ENCODE assay signal across 19 cellular contexts in the genomic region with DNA sequence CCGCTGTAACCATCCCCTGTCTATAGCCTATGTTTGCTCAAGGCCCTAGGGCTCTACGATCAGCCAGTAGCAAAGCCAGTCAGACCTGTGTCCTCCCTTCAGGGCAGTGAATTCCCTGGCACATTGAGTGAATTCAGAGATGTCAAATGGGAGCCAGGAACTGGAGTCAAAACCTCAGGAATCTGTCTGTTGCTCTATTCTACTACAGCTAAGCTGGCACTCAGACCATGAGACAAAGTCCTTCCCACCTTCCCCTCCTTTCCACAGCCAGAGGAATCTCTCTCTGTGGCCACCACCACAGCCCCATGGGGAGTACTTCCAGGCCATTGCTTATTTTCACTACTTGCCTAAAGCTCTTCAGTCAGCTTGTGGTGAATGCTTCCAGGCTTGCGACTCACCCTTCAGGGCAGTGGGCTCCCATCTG.
DNase-seq lines count a peak whose midpoint lies in the region; ATAC-seq and TF ChIP-seq lines count a peak whose summit lies in the region.
"Had no signal": no experiment of that assay in that cellular context is flagged by ENCODE, and none has a peak within 500 bp of the region (broad histone marks: within the 10 kb centered on the region; RNA-seq: fewer than 3 reads in every experiment).

No MANE protein-coding gene starts in this region.

- H2BK120ac ChIP-seq in IMR-90 (ENCODE audit: low read depth, low read length) = peak overlapping the region; percentile 42; the same call in 1 of the 2 replicates
- no peak overlapping the region for H2BK120ac ChIP-seq in mesenchymal stem cell (ENCODE audit: low read depth, low read length)

- peak overlapping the region in 1 of 2 experiments; percentile 29 for H2BK12ac ChIP-seq in mesenchymal stem cell (ENCODE audit: low read length in 2 of 2)

- H3K4me1 ChIP-seq in IMR-90 (ENCODE audit: control insufficient read depth, insufficient read depth, low read length) = peaks cover 7% of the 10 kb centered on the region
- H3K4me1 ChIP-seq in mesenchymal stem cell (ENCODE audit: control insufficient read depth, insufficient read depth, low read depth, low read length) = peaks cover 8% of the 10 kb centered on the region
- H3K4me1 ChIP-seq: body of pancreas had no signal

- H3K79me1 ChIP-seq in IMR-90 (ENCODE audit: low read depth in 1 of 2, low read length in 2 of 2) = peaks cover 0 to 4% of the 10 kb centered on the region in 2 experiments; a peak in 1 of 4 replicates
- peaks cover 3% of the 10 kb centered on the region for H3K79me1 ChIP-seq in mesenchymal stem cell (replicated peaks; ENCODE audit: low read length, poor library complexity, severe bottlenecking)

- H2AK5ac ChIP-seq in IMR-90 (ENCODE audit: low read depth, low read length) (peak overlapping the region; percentile 26; the same call in 1 of the 2 replicates), mesenchymal stem cell (ENCODE audit: low read length, severe bottlenecking) (peak overlapping the region; percentile 47)

- in situ Hi-C loops in IMR-90 (cut with MboI; ENCODE audit: low sequenced_read_pairs) = no loop called here

- peak; percentile 20 for DNase-seq in AG20443 (ENCODE audit: low spot score)
- DNase-seq in IMR-90 = peak; percentile 75
- DNase-seq in choroid plexus epithelial cell (ENCODE audit: low read depth) = peak; percentile 41
- DNase-seq in mesenchymal stem cell = peak; percentile 78
- DNase-seq in DMS79 (lab: John Stamatoyannopoulos, UW) = no peak
- no peak for DNase-seq in activated T-helper 1 cell treated with anti-CD3 and anti-CD28 coated beads, Interleukin-12 subunit alpha, Interleukin-12 subunit beta, Interleukin-2, Interleukin-4 antibody, amounts not matched to agents 30 ng/mL and 10 ng/mL and 1 ng/mL, durations not matched to agents 14 hours and 24 hours and 36 hours (ENCODE audit: low spot score)
- DNase-seq: activated CD4-positive, alpha-beta T cell treated with anti-CD3 and anti-CD28 coated beads, Interleukin-2, amount 50 U/mL, for 4 hours; activated T-cell treated with anti-CD3 and anti-CD28 coated beads, Interleukin-2, amount 50 U/mL, for 72 hours; body of pancreas; DND-41; effector CD4-positive, alpha-beta T cell; NCI-H1092 treated with DMSO at 0.1 percent for 48 hours; posterior cingulate gyrus; SIG-M5; stimulated activated CD4-positive, alpha-beta T cell treated with anti-CD3 and anti-CD28 coated beads, Interleukin-12 subunit alpha, Interleukin-12 subunit beta, amount 100 ng/mL, for 4 hours; T-helper 9 cell had no signal

- ATAC-seq in IMR-90 (ENCODE audit: low read depth) (peak; percentile 55), HG03280 (IDR thresholded peaks at IDR 0.05; ENCODE audit: unreplicated experiment) (no peak)
- no peak for ATAC-seq in stimulated activated memory B cell treated with anti-CD40 and anti-IgM and Interleukin-4, amounts not matched to agents 10 μg/mL and 1 μg/mL and 100 μg/mL, for 72 hours
- ATAC-seq: activated T-cell treated with anti-CD3 and anti-CD28 coated beads, Interleukin-2, amount 50 U/mL, for 72 hours; body of pancreas had no signal

- H3K4me3 ChIP-seq in IMR-90 (ENCODE audit: insufficient read depth, low read depth, low read length) (no peak overlapping the region), choroid plexus epithelial cell (ENCODE audit: low read depth, low read length) (no peak overlapping the region), mesenchymal stem cell (ENCODE audit: insufficient read depth in 1 of 2, low read depth in 1 of 2, low read length in 2 of 2) (no peak overlapping the region)
- H3K4me3 ChIP-seq: BLaER1 treated with 17β-estradiol and CSF1 and Interleukin-3, amounts not matched to agents 10 nM and 100 nM; body of pancreas had no signal

- peaks cover 2% of the 10 kb centered on the region for H3K27me3 Mint-ChIP-seq in activated T-helper 1 cell treated with anti-CD3 and anti-CD28 coated beads, Interleukin-12 subunit alpha, Interleukin-12 subunit beta, Interleukin-2, Interleukin-4 antibody, amounts not matched to agents 30 ng/mL and 10 ng/mL and 1 ng/mL, durations not matched to agents 14 hours and 24 hours and 36 hours (ENCODE audit: insufficient read depth)
- peaks cover 18% of the 10 kb centered on the region for H3K27me3 Mint-ChIP-seq in stimulated activated memory B cell treated with anti-CD40 and anti-IgM and Interleukin-4, amounts not matched to agents 10 μg/mL and 1 μg/mL and 100 μg/mL, for 72 hours

- no peaks in the 10 kb centered on the region for H3K4me1 Mint-ChIP-seq in activated T-helper 1 cell treated with anti-CD3 and anti-CD28 coated beads, Interleukin-12 subunit alpha, Interleukin-12 subunit beta, Interleukin-2, Interleukin-4 antibody, amounts not matched to agents 30 ng/mL and 10 ng/mL and 1 ng/mL, durations not matched to agents 14 hours and 24 hours and 36 hours (ENCODE audit: low read depth)
- H3K4me1 Mint-ChIP-seq in stimulated activated memory B cell treated with anti-CD40 and anti-IgM and Interleukin-4, amounts not matched to agents 10 μg/mL and 1 μg/mL and 100 μg/mL, for 72 hours = no peaks in the 10 kb centered on the region

- no peak overlapping the region for H3K56ac ChIP-seq in IMR-90 (ENCODE audit: extremely low read depth, insufficient read depth, low read length)

- H2BK15ac ChIP-seq in IMR-90 (ENCODE audit: low read depth, low read length) = peak overlapping the region; percentile 39; the same call in 1 of the 3 replicates
- H2BK15ac ChIP-seq in mesenchymal stem cell (ENCODE audit: low read depth, poor library complexity, severe bottlenecking) = no peak overlapping the region

- peak overlapping the region; percentile 79 for H2AFZ ChIP-seq in IMR-90 (replicated peaks; ENCODE audit: low read length, poor library complexity)
- no peak overlapping the region for H2AFZ ChIP-seq in mesenchymal stem cell (ENCODE audit: low read depth, low read length)

- peak overlapping the region; percentile 4 for H2BK5ac ChIP-seq in IMR-90 (ENCODE audit: low read depth, low read length, poor library complexity, severe bottlenecking)
- H2BK5ac ChIP-seq in mesenchymal stem cell (ENCODE audit: low read depth, low read length, poor library complexity, severe bottlenecking) = no peak overlapping the region

- H2AK9ac ChIP-seq in IMR-90 (replicated peaks; ENCODE audit: low read depth, low read length, poor library complexity) = no peak overlapping the region

- TF ChIP-seq RAD21 in IMR-90 (IDR thresholded peaks at IDR 0.05; ENCODE audit: low read length) = no peak

- no peaks in the 10 kb centered on the region for H4K20me1 ChIP-seq in IMR-90 (ENCODE audit: insufficient read depth, low read length)
- H4K20me1 ChIP-seq: BLaER1 treated with 17β-estradiol and CSF1 and Interleukin-3, amounts not matched to agents 10 nM and 100 nM had no signal

- POLR2A ChIA-PET in IMR-90 (lab: Charles Lee; ENCODE audit: unreplicated experiment) = no interaction called here

- peak overlapping the region; percentile 53; the same call in 1 of the 2 replicates for H2BK20ac ChIP-seq in IMR-90 (ENCODE audit: low read depth, low read length)

- TF ChIP-seq CTCF in IMR-90 (conservative IDR thresholded peaks at IDR 0.05; ENCODE audit: low read depth, low read length) (no peak), choroid plexus epithelial cell (conservative IDR thresholded peaks at IDR 0.05; ENCODE audit: low read depth, low read length) (no peak)

- H3K9me1 ChIP-seq in IMR-90 (ENCODE audit: insufficient read depth, low read length) = peaks cover 8% of the 10 kb centered on the region

- H3K36me3 ChIP-seq in IMR-90 (ENCODE audit: control insufficient read depth, insufficient read depth, low read length) (no peaks in the 10 kb centered on the region), mesenchymal stem cell (ENCODE audit: control insufficient read depth in 1 of 2, insufficient read depth in 2 of 2, low read depth in 1 of 2, low read length in 2 of 2) (peaks cover 0 to 2% of the 10 kb centered on the region in 2 experiments)
- H3K36me3 ChIP-seq: BLaER1 treated with 17β-estradiol and CSF1 and Interleukin-3, amounts not matched to agents 10 nM and 100 nM had no signal

- dilution Hi-C loops in IMR-90 (cut with HindIII; ENCODE audit: low sequenced_read_pairs, unreplicated experiment) = no loop called here

- H4K5ac ChIP-seq in IMR-90 (ENCODE audit: low read depth, low read length) = no peak overlapping the region

- 80% methylated on average over 1 of the region's 3 CpGs; no CpG with 5 or more reads in 1 of the 2 experiments for WGBS in IMR-90 (ENCODE audit: extremely low coverage in 2 of 2, insufficient read length in 1 of 2), 2 experiments
- WGBS in mesenchymal stem cell = 77% methylated on average over 3 of the region's 3 CpGs

- no peak overlapping the region for H3K9ac ChIP-seq in IMR-90 (ENCODE audit: low read depth, low read length)
- H3K9ac ChIP-seq in mesenchymal stem cell (ENCODE audit: low read length) = no peak overlapping the region
- H3K9ac ChIP-seq: BLaER1 treated with 17β-estradiol and CSF1 and Interleukin-3, amounts not matched to agents 10 nM and 100 nM had no signal

- H4K91ac ChIP-seq in IMR-90 (ENCODE audit: insufficient read depth, low read depth, low read length) (no peak overlapping the region; the same call in 1 of the 2 replicates), mesenchymal stem cell (ENCODE audit: low read length) (no peak overlapping the region)

- H3K23ac ChIP-seq in IMR-90 (ENCODE audit: low read depth, low read length) (peak overlapping the region; percentile 20; the same call in 1 of the 2 replicates), mesenchymal stem cell (ENCODE audit: low read length in 2 of 2) (peak overlapping the region in 1 of 2 experiments; percentile 64)

- H3K27ac ChIP-seq in IMR-90 (ENCODE audit: insufficient read depth, low read length) = no peak overlapping the region; the same call in 1 of the 2 replicates
- peak overlapping the region; percentile 79 for H3K27ac ChIP-seq in mesenchymal stem cell (ENCODE audit: low read length, poor library complexity, severe bottlenecking)
- H3K27ac ChIP-seq: BLaER1 treated with 17β-estradiol and CSF1 and Interleukin-3, amounts not matched to agents 10 nM and 100 nM; body of pancreas had no signal

- H4K8ac ChIP-seq in IMR-90 (ENCODE audit: low read depth in 2 of 2, low read length in 2 of 2) (peak overlapping the region in 1 of 2 experiments; percentile 42; a peak in 1 of 4 replicates), mesenchymal stem cell (ENCODE audit: low read length) (no peak overlapping the region)

- no peak overlapping the region for H3K4me2 ChIP-seq in IMR-90 (ENCODE audit: low read depth, low read length)
- H3K4me2 ChIP-seq in mesenchymal stem cell (ENCODE audit: low read length, poor library complexity, severe bottlenecking) = no peak overlapping the region
- H3K4me2 ChIP-seq: BLaER1 treated with 17β-estradiol and CSF1 and Interleukin-3, amounts not matched to agents 10 nM and 100 nM had no signal

- CTCF ChIA-PET in IMR-90 (lab: Yijun Ruan, JAX) = no interaction called here

- no peak overlapping the region for H3K27ac Mint-ChIP-seq in activated T-helper 1 cell treated with anti-CD3 and anti-CD28 coated beads, Interleukin-12 subunit alpha, Interleukin-12 subunit beta, Interleukin-2, Interleukin-4 antibody, amounts not matched to agents 30 ng/mL and 10 ng/mL and 1 ng/mL, durations not matched to agents 14 hours and 24 hours and 36 hours
- H3K27ac Mint-ChIP-seq in stimulated activated memory B cell treated with anti-CD40 and anti-IgM and Interleukin-4, amounts not matched to agents 10 μg/mL and 1 μg/mL and 100 μg/mL, for 72 hours = no peak overlapping the region
- H3K27ac Mint-ChIP-seq: activated T-cell treated with anti-CD3 and anti-CD28 coated beads, Interleukin-2, amount 50 U/mL, for 72 hours had no signal

- H3K18ac ChIP-seq in IMR-90 (ENCODE audit: low read depth, low read length) (no peak overlapping the region; the same call in 1 of the 2 replicates), mesenchymal stem cell (ENCODE audit: low read depth in 1 of 2, low read length in 2 of 2) (peak overlapping the region; percentile 25 to 50)

- intact Hi-C loops in IMR-90 (cut with micrococcal nuclease) = no loop called here
- intact Hi-C loops in activated T-helper 1 cell treated with anti-CD3 and anti-CD28 coated beads, Interleukin-12 subunit alpha, Interleukin-12 subunit beta, Interleukin-2, Interleukin-4 antibody, amounts not matched to agents 30 ng/mL and 10 ng/mL and 1 ng/mL, durations not matched to agents 14 hours and 24 hours and 36 hours (cut with micrococcal nuclease) = no loop called here

- H3K4me3 Mint-ChIP-seq in activated T-helper 1 cell treated with anti-CD3 and anti-CD28 coated beads, Interleukin-12 subunit alpha, Interleukin-12 subunit beta, Interleukin-2, Interleukin-4 antibody, amounts not matched to agents 30 ng/mL and 10 ng/mL and 1 ng/mL, durations not matched to agents 14 hours and 24 hours and 36 hours = no peak overlapping the region
- H3K4me3 Mint-ChIP-seq in stimulated activated memory B cell treated with anti-CD40 and anti-IgM and Interleukin-4, amounts not matched to agents 10 μg/mL and 1 μg/mL and 100 μg/mL, for 72 hours = no peak overlapping the region
- H3K4me3 Mint-ChIP-seq: activated T-cell treated with anti-CD3 and anti-CD28 coated beads, Interleukin-2, amount 50 U/mL, for 72 hours had no signal

- peak overlapping the region; percentile 32; the same call in 1 of the 2 replicates for H3K4ac ChIP-seq in IMR-90 (ENCODE audit: low read depth, low read length)
- H3K4ac ChIP-seq in mesenchymal stem cell (ENCODE audit: low read depth in 1 of 2, low read length in 2 of 2) = no peak overlapping the region

- BruUV-seq in IMR-90 (replicated peaks; lab: Mats Ljungman, UMichigan) = no TSS peak

- H3K9me3 ChIP-seq in IMR-90 (ENCODE audit: control insufficient read depth, insufficient read depth, low read length) (no peaks in the 10 kb centered on the region), mesenchymal stem cell (ENCODE audit: control insufficient read depth, low read length) (no peaks in the 10 kb centered on the region)
- H3K9me3 ChIP-seq: BLaER1 treated with 17β-estradiol and CSF1 and Interleukin-3, amounts not matched to agents 10 nM and 100 nM; body of pancreas had no signal

- TF ChIP-seq POLR2A in IMR-90 (IDR thresholded peaks at IDR 0.05; ENCODE audit: low read depth, low read length) = no peak

- H3K36me3 Mint-ChIP-seq in activated T-helper 1 cell treated with anti-CD3 and anti-CD28 coated beads, Interleukin-12 subunit alpha, Interleukin-12 subunit beta, Interleukin-2, Interleukin-4 antibody, amounts not matched to agents 30 ng/mL and 10 ng/mL and 1 ng/mL, durations not matched to agents 14 hours and 24 hours and 36 hours (ENCODE audit: low read depth) = no peaks in the 10 kb centered on the region
- H3K36me3 Mint-ChIP-seq in stimulated activated memory B cell treated with anti-CD40 and anti-IgM and Interleukin-4, amounts not matched to agents 10 μg/mL and 1 μg/mL and 100 μg/mL, for 72 hours = no peaks in the 10 kb centered on the region

- H3K27me3 ChIP-seq in IMR-90 (ENCODE audit: control insufficient read depth, insufficient read depth, low read length) (no peaks in the 10 kb centered on the region), mesenchymal stem cell (ENCODE audit: control insufficient read depth in 1 of 2, insufficient read depth in 1 of 2, low read length in 2 of 2) (no peaks in the 10 kb centered on the region)
- H3K27me3 ChIP-seq: BLaER1 treated with 17β-estradiol and CSF1 and Interleukin-3, amounts not matched to agents 10 nM and 100 nM; body of pancreas had no signal

- peak overlapping the region; percentile 37 for H3K14ac ChIP-seq in IMR-90 (replicated peaks; ENCODE audit: low read depth, low read length)
- H3K14ac ChIP-seq in mesenchymal stem cell (ENCODE audit: low read length in 2 of 2) = no peak overlapping the region

- no peaks in the 10 kb centered on the region for H3K9me3 Mint-ChIP-seq in activated T-helper 1 cell treated with anti-CD3 and anti-CD28 coated beads, Interleukin-12 subunit alpha, Interleukin-12 subunit beta, Interleukin-2, Interleukin-4 antibody, amounts not matched to agents 30 ng/mL and 10 ng/mL and 1 ng/mL, durations not matched to agents 14 hours and 24 hours and 36 hours
- no peaks in the 10 kb centered on the region for H3K9me3 Mint-ChIP-seq in stimulated activated memory B cell treated with anti-CD40 and anti-IgM and Interleukin-4, amounts not matched to agents 10 μg/mL and 1 μg/mL and 100 μg/mL, for 72 hours

Comparison
In these comparisons a context has a peak if more than half of its experiments do, and no peak if none do; other contexts are left out.
1. DNase-seq: peak in AG20443 (single experiment), IMR-90 (single experiment), choroid plexus epithelial cell (single experiment) and mesenchymal stem cell (single experiment); none in DMS79 (single experiment) and activated T-helper 1 cell treated with anti-CD3 and anti-CD28 coated beads, Interleukin-12 subunit alpha, Interleukin-12 subunit beta, Interleukin-2, Interleukin-4 antibody, amounts not matched to agents 30 ng/mL and 10 ng/mL and 1 ng/mL, durations not matched to agents 14 hours and 24 hours and 36 hours (single experiment).